27 cellular contexts compared by ENCODE assay signal in the genomic region with DNA sequence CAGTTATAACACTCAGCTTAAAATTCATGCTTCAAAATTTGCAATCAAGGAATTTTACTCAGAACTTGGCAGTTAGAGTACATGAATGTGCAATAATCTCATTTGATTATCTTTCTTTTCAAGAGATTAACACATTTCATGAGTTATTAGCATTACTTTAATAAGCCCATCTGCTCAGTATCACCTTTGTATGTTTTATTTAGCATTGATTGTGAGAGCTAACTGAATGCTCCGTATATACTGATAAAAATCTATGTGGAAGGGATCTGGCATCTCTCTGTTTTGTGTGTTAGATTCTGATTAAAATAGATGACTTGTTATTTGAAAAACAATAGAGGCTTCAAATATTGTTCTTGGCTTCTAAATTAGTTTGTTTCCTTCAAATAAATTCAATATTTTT.
"Had no signal": no experiment of that assay in that cellular context is flagged by ENCODE, and none has a peak within 500 bp of the region (broad histone marks: within the 10 kb centered on the region; RNA-seq: fewer than 3 reads in every experiment).

No MANE protein-coding gene starts in this region.

- ATAC-seq: natural killer cell treated with Interleukin-12 subunit alpha and Interleukin-12 subunit beta and Interleukin-15 and Interleukin-18, amount 100 ng/mL, for 72 hours; psoas muscle; right cardiac atrium; right lobe of liver; stimulated activated effector memory CD8-positive, alpha-beta T cell treated with anti-CD3 and anti-CD28 coated beads, Interleukin-12 subunit alpha, Interleukin-12 subunit beta, amount 100 ng/mL, for 72 hours; stimulated activated naive B cell treated with anti-CD40 and anti-IgM and Interleukin-4, amounts not matched to agents 10 μg/mL and 1 μg/mL and 100 μg/mL, for 72 hours had no signal

- H3K9ac ChIP-seq: parathyroid adenoma had no signal

- H3K36me3 ChIP-seq: neutrophil, ovary, right lobe of liver, sigmoid colon, stomach, thoracic aorta, thyroid gland, tibial nerve, upper lobe of left lung, vagina had no signal

- H3K9me3 ChIP-seq: neutrophil, ovary, psoas muscle, right lobe of liver, sigmoid colon, stomach, thoracic aorta, thyroid gland, tibial nerve, upper lobe of left lung, vagina had no signal

- H3K4me3 ChIP-seq: ovary, psoas muscle, right lobe of liver, sigmoid colon, stomach, thoracic aorta, thyroid gland, tibial nerve, upper lobe of left lung, vagina had no signal

- H3K27me3 ChIP-seq: neutrophil, ovary, right lobe of liver, sigmoid colon, stomach, thyroid gland, tibial nerve, upper lobe of left lung, vagina had no signal

- FAIRE-seq: small intestine, urothelium cell line had no signal

- H3K4me1 ChIP-seq: parathyroid adenoma, psoas muscle, right lobe of liver, sigmoid colon, stomach, thyroid gland, tibial nerve, upper lobe of left lung, vagina had no signal

- DNase-seq: nephron progenitor cell; nucleus accumbens; ovary; posterior cingulate gyrus; psoas muscle; right cardiac atrium; right lobe of liver; sigmoid colon; small intestine; stimulated activated CD4-positive, alpha-beta T cell treated with anti-CD3 and anti-CD28 coated beads, Interleukin-15, amount 100 ng/mL, for 24 hours; stimulated activated CD4-positive, alpha-beta T cell treated with anti-CD3 and anti-CD28 coated beads, Interleukin-2, amount 100 ng/mL, for 24 hours; stimulated activated CD4-positive, alpha-beta T cell treated with anti-CD3 and anti-CD28 coated beads, Interleukin-2, amount 100 ng/mL, for 48 hours; stimulated activated CD4-positive, alpha-beta T cell treated with anti-CD3 and anti-CD28 coated beads, Interleukin-4, amount 100 ng/mL, for 24 hours; stimulated activated naive B cell treated with anti-CD40 and anti-IgM and Interleukin-4, amounts not matched to agents 10 μg/mL and 1 μg/mL and 100 μg/mL, for 72 hours; stimulated activated naive CD4-positive, alpha-beta T cell treated with Interleukin-2 at 50 U/mL for 16 hours; stomach; thyroid gland; trophoblast cell; upper lobe of left lung had no signal

- H3K27ac ChIP-seq: neutrophil, ovary, parathyroid adenoma, psoas muscle, right lobe of liver, sigmoid colon, stomach, thoracic aorta, thyroid gland, tibial nerve, upper lobe of left lung, vagina had no signal
